ENCODE assay signal across 26 cellular contexts in genomic region chr4:40809058-40809457, GRCh38.
"Had no signal": no experiment of that assay in that cellular context is flagged by ENCODE, and none has a peak within 500 bp of the region (broad histone marks: within the 10 kb centered on the region; RNA-seq: fewer than 3 reads in every experiment).

No MANE protein-coding gene starts in this region.

- H3K27me3 Mint-ChIP-seq: type B pancreatic cell had no signal

- H3K9me3 Mint-ChIP-seq: effector memory CD8-positive, alpha-beta T cell; memory B cell; natural killer cell treated with Interleukin-12 subunit alpha and Interleukin-12 subunit beta and Interleukin-15 and Interleukin-18, amount 100 ng/mL, for 72 hours; neural progenitor cell; stimulated activated effector memory CD8-positive, alpha-beta T cell treated with anti-CD3 and anti-CD28 coated beads, Interleukin-12 subunit alpha, Interleukin-12 subunit beta, amount 100 ng/mL, for 72 hours; type B pancreatic cell had no signal

- H3K27ac ChIP-seq: left ventricle myocardium inferior, lower lobe of right lung, neural progenitor cell, pancreas, psoas muscle, right lobe of liver, suprapubic skin, thyroid gland, uterus had no signal

- H3K9me3 ChIP-seq: left ventricle myocardium inferior, lower lobe of right lung, pancreas, psoas muscle, right lobe of liver, suprapubic skin, thyroid gland, uterus had no signal

- DNase-seq: cortex of kidney; effector memory CD8-positive, alpha-beta T cell; erythroblast; foreskin melanocyte; head of caudate nucleus; hippocampal formation; islet precursor cell; left ventricle myocardium inferior; lower lobe of right lung; midbrain; occipital lobe; pancreas; psoas muscle; retina; right lobe of liver; stimulated activated CD4-positive, alpha-beta T cell treated with anti-CD3 and anti-CD28 coated beads, Interleukin-4, amount 100 ng/mL, for 1 hour; stimulated activated CD8-positive, alpha-beta memory T cell treated with anti-CD3 and anti-CD28 coated beads, Interleukin-4, amount 100 ng/mL, for 48 hours; stimulated activated naive CD8-positive, alpha-beta T cell treated with anti-CD3 and anti-CD28 coated beads, Interleukin-15, Interleukin-2, amounts not matched to agents 100 U/mL and 50 U/mL, for 24 hours; thyroid gland; uterus had no signal

- H3K36me3 ChIP-seq: neural progenitor cell, pancreas, uterus had no signal

- H3K4me1 Mint-ChIP-seq: neural progenitor cell; stimulated activated effector memory CD8-positive, alpha-beta T cell treated with anti-CD3 and anti-CD28 coated beads, Interleukin-12 subunit alpha, Interleukin-12 subunit beta, amount 100 ng/mL, for 72 hours had no signal

- H3K4me2 ChIP-seq: neural progenitor cell had no signal

- H3K4me3 Mint-ChIP-seq: effector memory CD8-positive, alpha-beta T cell; memory B cell; natural killer cell treated with Interleukin-12 subunit alpha and Interleukin-12 subunit beta and Interleukin-15 and Interleukin-18, amount 100 ng/mL, for 72 hours; neural progenitor cell; stimulated activated effector memory CD8-positive, alpha-beta T cell treated with anti-CD3 and anti-CD28 coated beads, Interleukin-12 subunit alpha, Interleukin-12 subunit beta, amount 100 ng/mL, for 72 hours; type B pancreatic cell had no signal

- H3K4me3 ChIP-seq: left ventricle myocardium inferior, lower lobe of right lung, neural progenitor cell, pancreas, psoas muscle, right lobe of liver, suprapubic skin, thyroid gland, uterus had no signal

- H3K36me3 Mint-ChIP-seq: memory B cell; natural killer cell treated with Interleukin-12 subunit alpha and Interleukin-12 subunit beta and Interleukin-15 and Interleukin-18, amount 100 ng/mL, for 72 hours; stimulated activated effector memory CD8-positive, alpha-beta T cell treated with anti-CD3 and anti-CD28 coated beads, Interleukin-12 subunit alpha, Interleukin-12 subunit beta, amount 100 ng/mL, for 72 hours; type B pancreatic cell had no signal

- H3K4me1 ChIP-seq: left ventricle myocardium inferior, neural progenitor cell, pancreas, psoas muscle, suprapubic skin, thyroid gland, uterus had no signal

- H3K27ac Mint-ChIP-seq: effector memory CD8-positive, alpha-beta T cell; memory B cell; natural killer cell treated with Interleukin-12 subunit alpha and Interleukin-12 subunit beta and Interleukin-15 and Interleukin-18, amount 100 ng/mL, for 72 hours; neural progenitor cell; stimulated activated effector memory CD8-positive, alpha-beta T cell treated with anti-CD3 and anti-CD28 coated beads, Interleukin-12 subunit alpha, Interleukin-12 subunit beta, amount 100 ng/mL, for 72 hours; type B pancreatic cell had no signal

- ATAC-seq: effector memory CD8-positive, alpha-beta T cell; lower lobe of right lung; natural killer cell treated with Interleukin-12 subunit alpha and Interleukin-12 subunit beta and Interleukin-15 and Interleukin-18, amount 100 ng/mL, for 72 hours; pancreas; psoas muscle; right lobe of liver; stimulated activated effector memory CD8-positive, alpha-beta T cell treated with anti-CD3 and anti-CD28 coated beads, Interleukin-12 subunit alpha, Interleukin-12 subunit beta, amount 100 ng/mL, for 72 hours; stimulated activated naive CD8-positive, alpha-beta T cell treated with anti-CD3 and anti-CD28 coated beads, Interleukin-15, Interleukin-2, amounts not matched to agents 100 U/mL and 50 U/mL, for 24 hours had no signal

- H3K27me3 ChIP-seq: neural progenitor cell, pancreas, right lobe of liver, suprapubic skin, thyroid gland, uterus had no signal

- H2AFZ ChIP-seq: neural progenitor cell had no signal
